Comparison of ENCODE assay signal across 11 cellular contexts in the genomic region with DNA sequence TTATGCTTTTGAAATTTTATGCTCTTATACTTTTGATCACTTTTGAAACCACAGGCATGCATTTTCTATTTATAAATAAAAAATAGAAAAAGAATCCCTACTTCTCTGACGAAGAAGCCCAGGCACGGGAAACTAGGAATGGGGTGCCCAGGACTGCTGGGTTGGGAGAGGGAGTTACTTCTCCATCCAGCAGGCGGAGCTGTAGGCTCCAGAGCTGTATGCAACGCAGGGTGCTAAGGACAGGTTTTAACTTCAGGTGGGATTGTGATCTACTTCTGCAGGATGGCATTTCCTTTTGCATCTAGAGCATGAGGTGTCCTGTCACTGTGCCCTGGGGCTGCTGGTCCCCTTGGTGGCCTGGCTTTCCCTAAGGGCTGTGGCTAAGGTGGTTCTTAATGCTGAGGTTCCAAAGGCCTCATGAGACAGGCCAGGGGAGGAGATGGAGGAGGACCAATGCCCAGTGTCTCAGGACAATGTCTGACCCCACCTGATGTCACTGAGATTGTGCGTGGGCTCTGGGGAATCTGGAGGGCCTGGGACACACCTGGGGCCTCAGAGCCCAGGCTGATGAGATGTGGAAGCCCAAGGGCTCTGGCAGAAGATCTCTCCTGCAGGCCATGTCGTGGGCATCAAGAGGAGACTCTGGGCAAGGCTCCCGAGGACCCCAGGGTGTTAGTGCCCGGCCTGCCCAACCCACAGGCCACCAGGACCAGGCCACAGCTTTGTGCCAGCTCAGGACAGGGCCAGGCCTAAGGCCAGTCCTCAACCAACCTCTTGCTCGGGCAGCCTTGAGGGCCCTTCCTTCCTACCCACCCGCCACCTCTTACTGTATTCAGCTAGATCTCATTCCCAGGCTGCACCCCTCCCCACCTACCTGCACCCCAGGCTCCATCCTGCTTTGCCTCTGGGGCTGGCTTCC. TPM values are rescaled to one million over a fixed set of nuclear protein-coding genes. Genes with fewer than 3 reads are reported as not detected.
DNase-seq lines count a peak whose midpoint lies in the region; ATAC-seq and TF ChIP-seq lines count a peak whose summit lies in the region.
"Had no signal": no experiment of that assay in that cellular context is flagged by ENCODE, and none has a peak within 500 bp of the region (broad histone marks: within the 10 kb centered on the region; RNA-seq: fewer than 3 reads in every experiment).

No MANE protein-coding gene starts in this region.

- DNase-seq in AG10803 (ENCODE audit: low read depth) (no peak), GM23338 (ENCODE audit: low spot score) (peak; percentile 73), SK-MEL-5 (ENCODE audit: low read depth, low spot score) (peak; percentile 59), hepatocyte (ENCODE audit: low spot score) (peak; percentile 55), ecto neural progenitor cell (ENCODE audit: low spot score) (no peak), sigmoid colon (no peak)
- DNase-seq in CD8-positive, alpha-beta T cell: no peak
- DNase-seq: activated CD4-positive, alpha-beta T cell treated with anti-CD3 and anti-CD28 coated beads, Interleukin-2, amount 50 U/mL, for 48 hours; dorsolateral prefrontal cortex; NCI-H2081 treated with DMSO at 0.1 percent for 48 hours had no signal

- H3F3A ChIP-seq in GM23338 (replicated peaks; ENCODE audit: low read depth): no peaks in the 10 kb centered on the region

- H3K9me3 ChIP-seq in hepatocyte (ENCODE audit: low read depth) (no peaks in the 10 kb centered on the region), sigmoid colon (no peaks in the 10 kb centered on the region)
- H3K9me3 ChIP-seq in CD8-positive, alpha-beta T cell (ENCODE audit: low read length): no peaks in the 10 kb centered on the region

- no peak for TF ChIP-seq POLR2A in sigmoid colon (IDR thresholded peaks at IDR 0.05)

- no peak overlapping the region for H3K4me2 ChIP-seq in GM23338
- H3K4me2 ChIP-seq in hepatocyte: no peak overlapping the region

- H4K20me1 ChIP-seq in GM23338 (replicated peaks; ENCODE audit: insufficient read depth): no peaks in the 10 kb centered on the region
- no peaks in the 10 kb centered on the region for H4K20me1 ChIP-seq in hepatocyte (ENCODE audit: insufficient read depth, poor library complexity, severe bottlenecking)

- peak; percentile 58 for TF ChIP-seq CTCF in AG10803 (conservative IDR thresholded peaks at IDR 0.05; ENCODE audit: low read length)
- TF ChIP-seq CTCF in GM23338 (conservative IDR thresholded peaks at IDR 0.05; ENCODE audit: low read depth in 2 of 2): peak; percentile 70 to 81
- TF ChIP-seq CTCF in hepatocyte (IDR thresholded peaks at IDR 0.05; ENCODE audit: poor library complexity): peak; percentile 46
- no peak for TF ChIP-seq CTCF in sigmoid colon (IDR thresholded peaks at IDR 0.05)
- no peak for TF ChIP-seq CTCF in CD8-positive, alpha-beta T cell (IDR thresholded peaks at IDR 0.05)

- H3K4me3 ChIP-seq in AG10803 (ENCODE audit: low read length) (no peak overlapping the region), GM23338 (no peak overlapping the region), hepatocyte (no peak overlapping the region), sigmoid colon (no peak overlapping the region)
- H3K4me3 ChIP-seq in CD8-positive, alpha-beta T cell (ENCODE audit: low read depth, low read length): no peak overlapping the region
- H3K4me3 ChIP-seq: dorsolateral prefrontal cortex had no signal

- H3K4me1 ChIP-seq in GM23338 (ENCODE audit: insufficient read depth): no peaks in the 10 kb centered on the region
- H3K4me1 ChIP-seq in hepatocyte (ENCODE audit: insufficient read depth): no peaks in the 10 kb centered on the region
- H3K4me1 ChIP-seq in sigmoid colon: no peaks in the 10 kb centered on the region
- no peaks in the 10 kb centered on the region for H3K4me1 ChIP-seq in CD8-positive, alpha-beta T cell (ENCODE audit: insufficient read depth, low read length)

- no peak overlapping the region for H3K4me3 Mint-ChIP-seq in GM23338
- H3K4me3 Mint-ChIP-seq in CD8-positive, alpha-beta T cell: no peak overlapping the region

- H3K36me3 ChIP-seq in GM23338 (ENCODE audit: insufficient read depth) (no peaks in the 10 kb centered on the region), hepatocyte (replicated peaks; ENCODE audit: insufficient read depth, low read depth) (no peaks in the 10 kb centered on the region), sigmoid colon (no peaks in the 10 kb centered on the region)
- no peaks in the 10 kb centered on the region for H3K36me3 ChIP-seq in CD8-positive, alpha-beta T cell (ENCODE audit: insufficient read depth, low read length)

- peaks cover 12% of the 10 kb centered on the region for H3K9me3 Mint-ChIP-seq in GM23338
- no peaks in the 10 kb centered on the region for H3K9me3 Mint-ChIP-seq in CD8-positive, alpha-beta T cell

- peaks cover 5% of the 10 kb centered on the region for H3K36me3 Mint-ChIP-seq in GM23338 (ENCODE audit: low read depth)
- no peaks in the 10 kb centered on the region for H3K36me3 Mint-ChIP-seq in CD8-positive, alpha-beta T cell

- H3K79me2 ChIP-seq in GM23338 (replicated peaks; ENCODE audit: insufficient read depth): no peaks in the 10 kb centered on the region
- no peaks in the 10 kb centered on the region for H3K79me2 ChIP-seq in hepatocyte

- H3K9me2 ChIP-seq in GM23338 (ENCODE audit: insufficient read depth) (no peaks in the 10 kb centered on the region), hepatocyte (replicated peaks; ENCODE audit: insufficient read depth) (no peaks in the 10 kb centered on the region)

- in situ Hi-C loops in SK-MEL-5 (cut with HindIII; ENCODE audit: low pct_unique_long_range_greater_than_20kb, low sequenced_read_pairs): no loop called here

- H3K27me3 Mint-ChIP-seq in GM23338 (ENCODE audit: insufficient read depth, low read depth, poor library complexity): no peaks in the 10 kb centered on the region
- H3K27me3 Mint-ChIP-seq in CD8-positive, alpha-beta T cell (ENCODE audit: low read depth): no peaks in the 10 kb centered on the region

- no peak overlapping the region for H2AFZ ChIP-seq in GM23338
- H2AFZ ChIP-seq in hepatocyte: no peak overlapping the region

- intact Hi-C loops in sigmoid colon (cut with DNase I): no loop called here
- intact Hi-C loops in CD8-positive, alpha-beta T cell (cut with DNase I, micrococcal nuclease): no loop called here

- H3K27ac Mint-ChIP-seq in GM23338: no peak overlapping the region
- no peak overlapping the region for H3K27ac Mint-ChIP-seq in CD8-positive, alpha-beta T cell

- CTCF ChIA-PET in CD8-positive, alpha-beta T cell (lab: Charles Lee): no interaction called here

- H3K4me1 Mint-ChIP-seq in GM23338: no peaks in the 10 kb centered on the region
- H3K4me1 Mint-ChIP-seq in CD8-positive, alpha-beta T cell (ENCODE audit: low read depth): no peaks in the 10 kb centered on the region

- 60% methylated on average over 10 of the region's 10 CpGs for WGBS in hepatocyte (ENCODE audit: low lambda C conversion rate, missing lambda C conversion rate)
- 70 to 73% methylated on average over 10 of the region's 10 CpGs for WGBS in sigmoid colon, 2 donors

- TF ChIP-seq EP300 in sigmoid colon (IDR thresholded peaks at IDR 0.05): no peak

- H3K27ac ChIP-seq in GM23338 (ENCODE audit: low read depth) (no peak overlapping the region), hepatocyte (no peak overlapping the region), sigmoid colon (no peak overlapping the region)
- H3K27ac ChIP-seq in CD8-positive, alpha-beta T cell (ENCODE audit: low read depth, low read length): no peak overlapping the region
- H3K27ac ChIP-seq: dorsolateral prefrontal cortex had no signal

- POLR2A ChIA-PET in CD8-positive, alpha-beta T cell (lab: Charles Lee): no interaction called here

- peak; percentile 98 for ATAC-seq in GM23338
- ATAC-seq in HG03196 (IDR thresholded peaks at IDR 0.05; ENCODE audit: unreplicated experiment): no peak
- ATAC-seq in CD8-positive, alpha-beta T cell: no peak

- H3K27me3 ChIP-seq in GM23338 (ENCODE audit: insufficient read depth) (no peaks in the 10 kb centered on the region), hepatocyte (no peaks in the 10 kb centered on the region), sigmoid colon (no peaks in the 10 kb centered on the region)
- no peaks in the 10 kb centered on the region for H3K27me3 ChIP-seq in CD8-positive, alpha-beta T cell (ENCODE audit: insufficient read depth, low read length)

TF ChIP-seq in GM23338, 12 proteins besides CTCF, POLR2A, EP300 and RAD21:
- TF ChIP-seq NANOG (IDR thresholded peaks at IDR 0.05; ENCODE audit: borderline replicate concordance) (no peak), POLR2AphosphoS5 (IDR thresholded peaks at IDR 0.05; ENCODE audit: low read depth) (no peak), CREB1 (CRISPR knock-in tag; IDR thresholded peaks at IDR 0.05; ENCODE audit: low read depth) (no peak)

RNA-seq across cellular contexts. Expression of gene CCDC201, which starts 0.5 kb away (rescaled TPM):
- total RNA-seq in GM23338 (2014; rRNA removed; shearing (Covaris generic)): not detected in 2 replicates
- polyA plus RNA-seq in GM23338 (2016; fragmentation: Nextera tagmentation; extraction: Ambion mirVana) (not detected in 2 replicates), hepatocyte (not detected in 2 replicates), sigmoid colon (not detected)
- not detected in 2 replicates for total RNA-seq in SK-MEL-5 (2014; rRNA removed; shearing (Covaris generic))
- not detected in 2 replicates for polyA plus RNA-seq in SK-MEL-5 (2015; cell fraction: cytosol; rRNA removed)
- polyA plus RNA-seq in SK-MEL-5 (2015; cell fraction: nucleus; rRNA removed): not detected in 2 replicates
- total RNA-seq in hepatocyte (not detected in 2 replicates), sigmoid colon (not detected)
- not detected for total RNA-seq in CD8-positive, alpha-beta T cell
- total RNA-seq: dorsolateral prefrontal cortex had no signal

RNA-seq across cellular contexts. Expression of gene IGFBP1, which starts 15.9 kb away (rescaled TPM):
- total RNA-seq in GM23338 (2014; rRNA removed; shearing (Covaris generic)): not detected in 2 replicates
- not detected in 2 replicates for polyA plus RNA-seq in GM23338 (2016; fragmentation: Nextera tagmentation; extraction: Ambion mirVana)
- total RNA-seq in SK-MEL-5 (2014; rRNA removed; shearing (Covaris generic)): not detected in 2 replicates
- polyA plus RNA-seq in SK-MEL-5 (2015; cell fraction: cytosol; rRNA removed): not detected in 2 replicates
- not detected in 2 replicates for polyA plus RNA-seq in SK-MEL-5 (2015; cell fraction: nucleus; rRNA removed)
- 20.0 and 20.4 TPM in 2 replicates for total RNA-seq in hepatocyte
- polyA plus RNA-seq in hepatocyte: 19.6 and 26.3 TPM in 2 replicates
- not detected for total RNA-seq in sigmoid colon
- not detected for polyA plus RNA-seq in sigmoid colon
- not detected for total RNA-seq in CD8-positive, alpha-beta T cell

RNA-seq across cellular contexts. Expression of gene IGFBP3, which starts 48.7 kb away (rescaled TPM):
- total RNA-seq in GM23338 (2014; rRNA removed; shearing (Covaris generic)): 8.2 and 11.2 TPM in 2 replicates
- polyA plus RNA-seq in GM23338 (2016; fragmentation: Nextera tagmentation; extraction: Ambion mirVana) (7.6 and 11.3 TPM in 2 replicates), hepatocyte (268 and 355 TPM in 2 replicates), sigmoid colon (10 to 100 TPM in 1 of 3 donors, 1 to 10 TPM in 2; 4.8 to 44.9 (median 5.3) TPM)
- total RNA-seq in SK-MEL-5 (2014; rRNA removed; shearing (Covaris generic)): 45.4 and 46.4 TPM in 2 replicates
- polyA plus RNA-seq in SK-MEL-5 (2015; cell fraction: cytosol; rRNA removed): 50.3 and 53.5 TPM in 2 replicates
- polyA plus RNA-seq in SK-MEL-5 (2015; cell fraction: nucleus; rRNA removed): 24.4 and 27.5 TPM in 2 replicates
- total RNA-seq in hepatocyte (573 and 632 TPM in 2 replicates), sigmoid colon (100 to 1,000 TPM in 3 of 4 donors, 10 to 100 TPM in 1; 54.0 to 330 (median 177) TPM)
- 1 to 10 TPM; 3.9 to 4.2 TPM for total RNA-seq in CD8-positive, alpha-beta T cell

Comparison
In these comparisons a context has a peak if more than half of its experiments do, and no peak if none do; other contexts are left out.
1. DNase-seq: peak in GM23338 (single experiment), SK-MEL-5 (single experiment) and hepatocyte (single experiment); none in AG10803 (single experiment), ecto neural progenitor cell (single experiment), sigmoid colon (single experiment) and CD8-positive, alpha-beta T cell (0 of 7).
2. CTCF ChIP-seq: peak in AG10803 (single experiment), GM23338 (2 of 2) and hepatocyte (single experiment); none in sigmoid colon (0 of 4) and CD8-positive, alpha-beta T cell (single experiment).
3. RNA of gene IGFBP1, which starts 15.9 kb away (total RNA-seq): 20.0 to 20.4 TPM in hepatocyte; not detected in GM23338, not detected in SK-MEL-5, not detected in sigmoid colon and not detected in CD8-positive, alpha-beta T cell; every median in the first group is over 10 times any median in the second.